Comparison of ENCODE assay signal across 14 cellular contexts in the genomic region with DNA sequence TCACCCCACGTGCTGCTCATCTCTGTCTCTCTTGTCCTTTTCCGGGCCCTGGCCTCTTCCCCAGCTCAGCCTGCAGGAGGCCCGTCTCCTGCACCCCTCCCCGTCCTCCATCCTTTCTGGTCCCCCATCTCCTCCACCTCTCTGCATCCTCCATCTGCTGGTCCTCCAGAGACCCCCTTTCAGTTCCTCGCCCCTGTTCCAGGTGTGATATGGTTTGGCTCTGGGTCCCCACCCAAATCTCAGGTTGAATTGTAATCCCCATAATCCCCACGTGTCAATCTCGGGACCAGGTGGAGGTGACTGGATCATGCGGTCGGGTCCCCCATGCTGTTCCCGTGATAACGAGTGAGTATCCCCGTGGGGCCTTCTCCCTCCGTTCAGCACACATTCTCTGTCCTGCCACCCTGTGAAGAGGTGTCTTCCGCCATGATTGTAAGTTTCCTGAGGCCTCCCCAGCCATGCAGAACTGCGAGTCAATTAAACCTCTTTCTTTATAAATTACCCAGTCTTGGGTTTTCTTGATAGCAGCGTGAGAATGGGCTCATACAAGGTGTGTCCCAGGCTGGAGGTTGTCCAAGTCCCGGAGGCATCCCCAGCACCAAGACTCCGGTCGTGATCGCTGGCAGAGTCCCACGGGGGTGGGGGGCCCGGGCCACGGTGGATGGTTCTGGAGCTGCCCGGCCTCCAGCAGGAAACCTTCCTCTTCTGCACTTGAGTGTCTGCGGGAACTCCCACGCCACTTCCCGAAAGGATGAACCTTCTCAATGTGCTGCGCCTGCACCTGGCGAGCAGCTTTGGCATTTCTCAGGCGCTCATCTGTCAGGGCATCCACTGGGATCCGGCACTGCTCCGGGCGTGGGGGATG. TPM values are rescaled to one million over a fixed set of nuclear protein-coding genes. Genes with fewer than 3 reads are reported as not detected.
DNase-seq lines count a peak whose midpoint lies in the region; ATAC-seq and TF ChIP-seq lines count a peak whose summit lies in the region.
"Had no signal": no experiment of that assay in that cellular context is flagged by ENCODE, and none has a peak within 500 bp of the region (broad histone marks: within the 10 kb centered on the region; RNA-seq: fewer than 3 reads in every experiment).

No MANE protein-coding gene starts in this region.

- H3K27ac Mint-ChIP-seq in activated T-helper 2 cell treated with anti-CD3 and anti-CD28 coated beads, Interferon-gamma antibody, Interleukin-2, Interleukin-4, amounts not matched to agents 10 μg/mL and 5 μg/mL and 100 μg/mL, durations not matched to agents 14 hours and 24 hours and 36 hours: no peak overlapping the region
- no peak overlapping the region for H3K27ac Mint-ChIP-seq in mesothelial cell of epicardium
- H3K27ac Mint-ChIP-seq: T-helper 17 cell had no signal

- H3K4me3 ChIP-seq in right atrium auricular region: no peak overlapping the region
- H3K4me3 ChIP-seq in heart right ventricle: no peak overlapping the region
- H3K4me3 ChIP-seq: K562, Peyer's patch had no signal

- no peak for ATAC-seq in heart right ventricle
- ATAC-seq: K562, T-helper 17 cell had no signal

- H3K27me3 ChIP-seq in right atrium auricular region: no peaks in the 10 kb centered on the region
- no peaks in the 10 kb centered on the region for H3K27me3 ChIP-seq in heart right ventricle
- H3K27me3 ChIP-seq: Peyer's patch had no signal

- H3K36me3 ChIP-seq in right atrium auricular region (no peaks in the 10 kb centered on the region), heart right ventricle (no peaks in the 10 kb centered on the region)
- H3K36me3 ChIP-seq: Peyer's patch had no signal

- peak overlapping the region; percentile 67 for H3K4me3 Mint-ChIP-seq in activated T-helper 2 cell treated with anti-CD3 and anti-CD28 coated beads, Interferon-gamma antibody, Interleukin-2, Interleukin-4, amounts not matched to agents 10 μg/mL and 5 μg/mL and 100 μg/mL, durations not matched to agents 14 hours and 24 hours and 36 hours (ENCODE audit: low read depth)
- peak overlapping the region; percentile 54 for H3K4me3 Mint-ChIP-seq in mesothelial cell of epicardium

- H3K9me3 ChIP-seq in right atrium auricular region (no peaks in the 10 kb centered on the region), heart right ventricle (peaks cover 0 to 5% (median 0%) of the 10 kb centered on the region in 11 donors)

- H3K9me3 Mint-ChIP-seq in activated T-helper 2 cell treated with anti-CD3 and anti-CD28 coated beads, Interferon-gamma antibody, Interleukin-2, Interleukin-4, amounts not matched to agents 10 μg/mL and 5 μg/mL and 100 μg/mL, durations not matched to agents 14 hours and 24 hours and 36 hours: peaks cover 4% of the 10 kb centered on the region
- no peaks in the 10 kb centered on the region for H3K9me3 Mint-ChIP-seq in mesothelial cell of epicardium

- DNase-seq in right atrium auricular region (ENCODE audit: low spot score) (peak; percentile 58), heart right ventricle (no peak), mesothelial cell of epicardium (ENCODE audit: low spot score in 2 of 2, unreplicated experiment in 2 of 2) (peak in 1 of 2 experiments; percentile 38), ureter (ENCODE audit: low spot score) (peak; percentile 41), dermis blood vessel endothelial cell (no peak), NCI-H1048 (lab: John Stamatoyannopoulos, UW) (no peak)
- DNase-seq in activated T-helper 2 cell treated with anti-CD3 and anti-CD28 coated beads, Interferon-gamma antibody, Interleukin-2, Interleukin-4, amounts not matched to agents 10 μg/mL and 5 μg/mL and 100 μg/mL, durations not matched to agents 14 hours and 24 hours and 36 hours (ENCODE audit: low spot score): no peak
- DNase-seq in activated CD4-positive, CD25-positive, alpha-beta regulatory T cell treated with anti-CD3 and anti-CD28 coated beads, Interleukin-2, amount 50 U/mL, for 72 hours: no peak
- DNase-seq: mesendoderm; NCI-H524; stimulated activated CD4-positive, alpha-beta T cell treated with anti-CD3 and anti-CD28 coated beads, Interleukin-2, amount 100 ng/mL, for 24 hours; T-helper 17 cell had no signal

- intact Hi-C loops in heart right ventricle (cut with DNase I): loop anchor here in 1 of 10 donors (5.0 kb wide), 1 partner anchor 44 kb away; no protein-coding TSS in a partner anchor
- intact Hi-C loops in activated T-helper 2 cell treated with anti-CD3 and anti-CD28 coated beads, Interferon-gamma antibody, Interleukin-2, Interleukin-4, amounts not matched to agents 10 μg/mL and 5 μg/mL and 100 μg/mL, durations not matched to agents 14 hours and 24 hours and 36 hours (cut with micrococcal nuclease): loop anchor here (10.0 kb wide), 2 partner anchors 46 to 176 kb away; partner anchors contain the start of gene BRSK2

- no peak overlapping the region for H3K27ac ChIP-seq in right atrium auricular region
- H3K27ac ChIP-seq in heart right ventricle: no peak overlapping the region

- peaks cover 10% of the 10 kb centered on the region for H3K4me1 Mint-ChIP-seq in activated T-helper 2 cell treated with anti-CD3 and anti-CD28 coated beads, Interferon-gamma antibody, Interleukin-2, Interleukin-4, amounts not matched to agents 10 μg/mL and 5 μg/mL and 100 μg/mL, durations not matched to agents 14 hours and 24 hours and 36 hours (ENCODE audit: low read depth)
- H3K4me1 Mint-ChIP-seq in mesothelial cell of epicardium: peaks cover 13% of the 10 kb centered on the region
- H3K4me1 Mint-ChIP-seq: T-helper 17 cell had no signal

- H3K36me3 Mint-ChIP-seq in activated T-helper 2 cell treated with anti-CD3 and anti-CD28 coated beads, Interferon-gamma antibody, Interleukin-2, Interleukin-4, amounts not matched to agents 10 μg/mL and 5 μg/mL and 100 μg/mL, durations not matched to agents 14 hours and 24 hours and 36 hours (ENCODE audit: low read depth): no peaks in the 10 kb centered on the region
- H3K36me3 Mint-ChIP-seq in mesothelial cell of epicardium: no peaks in the 10 kb centered on the region

- H3K4me1 ChIP-seq in right atrium auricular region (peaks cover 0 to 27% of the 10 kb centered on the region in 2 donors), heart right ventricle (peaks cover 10 to 27% (median 18%) of the 10 kb centered on the region in 9 donors)

- peaks cover 12% of the 10 kb centered on the region for H3K27me3 Mint-ChIP-seq in activated T-helper 2 cell treated with anti-CD3 and anti-CD28 coated beads, Interferon-gamma antibody, Interleukin-2, Interleukin-4, amounts not matched to agents 10 μg/mL and 5 μg/mL and 100 μg/mL, durations not matched to agents 14 hours and 24 hours and 36 hours (ENCODE audit: low read depth)
- H3K27me3 Mint-ChIP-seq in mesothelial cell of epicardium (ENCODE audit: low read depth): peaks cover 32% of the 10 kb centered on the region
- H3K27me3 Mint-ChIP-seq: T-helper 17 cell had no signal

- TF ChIP-seq CTCF in right atrium auricular region (IDR thresholded peaks at IDR 0.05): no peak
- no peak for TF ChIP-seq CTCF in heart right ventricle (IDR thresholded peaks at IDR 0.05)
- TF ChIP-seq CTCF in mesothelial cell of epicardium (IDR thresholded peaks at IDR 0.05; ENCODE audit: unreplicated experiment): no peak

- 60 to 63% methylated on average over 33 of the region's 33 CpGs for WGBS in heart right ventricle, 2 donors

RNA-seq across cellular contexts. Expression of gene TOLLIP, which starts 29.0 kb away (rescaled TPM):
- total RNA-seq in right atrium auricular region (10 to 100 TPM; 29.6 to 41.0 TPM), heart right ventricle (10 to 100 TPM; 34.3 to 53.6 (median 45.2) TPM), mesothelial cell of epicardium (40.4 to 43.9 TPM (median 43.2 TPM) in 3 replicates), ureter (122 TPM), dermis blood vessel endothelial cell (24.8 and 40.6 TPM in 2 replicates)
- polyA plus RNA-seq in heart right ventricle: 10 to 100 TPM; 19.0 to 32.5 TPM
- 33.6 and 35.0 TPM in 2 replicates for total RNA-seq in activated T-helper 2 cell treated with anti-CD3 and anti-CD28 coated beads, Interferon-gamma antibody, Interleukin-2, Interleukin-4, amounts not matched to agents 10 μg/mL and 5 μg/mL and 100 μg/mL, durations not matched to agents 14 hours and 24 hours and 36 hours

RNA-seq across cellular contexts. Expression of gene BRSK2, which starts 51.3 kb away (rescaled TPM):
- total RNA-seq in right atrium auricular region (under 1 TPM; 0.19 to 0.51 TPM), heart right ventricle (under 1 TPM in 9 of 10 donors, not detected in 1; 0.13 to 0.91 (median 0.42) TPM), mesothelial cell of epicardium (4.6 to 6.8 TPM (median 4.9 TPM) in 3 replicates), ureter (1.7 TPM), dermis blood vessel endothelial cell (0.23 and 0.51 TPM in 2 replicates)
- polyA plus RNA-seq in heart right ventricle: 1 to 10 TPM in 1 of 2 donors, under 1 TPM in 1; 0.68 to 2.3 TPM
- 1.5 and 1.6 TPM in 2 replicates for total RNA-seq in activated T-helper 2 cell treated with anti-CD3 and anti-CD28 coated beads, Interferon-gamma antibody, Interleukin-2, Interleukin-4, amounts not matched to agents 10 μg/mL and 5 μg/mL and 100 μg/mL, durations not matched to agents 14 hours and 24 hours and 36 hours

Comparison
In these comparisons a context has a peak if more than half of its experiments do, and no peak if none do; other contexts are left out.
1. DNase-seq: peak in right atrium auricular region (single experiment) and ureter (single experiment); none in heart right ventricle (0 of 2), activated T-helper 2 cell treated with anti-CD3 and anti-CD28 coated beads, Interferon-gamma antibody, Interleukin-2, Interleukin-4, amounts not matched to agents 10 μg/mL and 5 μg/mL and 100 μg/mL, durations not matched to agents 14 hours and 24 hours and 36 hours (single experiment), activated CD4-positive, CD25-positive, alpha-beta regulatory T cell treated with anti-CD3 and anti-CD28 coated beads, Interleukin-2, amount 50 U/mL, for 72 hours (single experiment), dermis blood vessel endothelial cell (single experiment) and NCI-H1048 (single experiment).